In genomic region chr5:50770441-50770840, GRCh38 we compare ENCODE assay signal across 30 cellular contexts.
"Had no signal": no experiment of that assay in that cellular context is flagged by ENCODE, and none has a peak within 500 bp of the region (broad histone marks: within the 10 kb centered on the region; RNA-seq: fewer than 3 reads in every experiment).

No MANE protein-coding gene starts in this region.

- H2AFZ ChIP-seq: hepatocyte, neural progenitor cell, parathyroid adenoma had no signal

- H3K79me2 ChIP-seq: hepatocyte, parathyroid adenoma had no signal

- H3K4me2 ChIP-seq: hepatocyte, neural progenitor cell, smooth muscle cell had no signal

- DNase-seq: activated CD4-positive, alpha-beta memory T cell treated with anti-CD3 and anti-CD28 coated beads for 36 hours; activated CD4-positive, alpha-beta T cell treated with anti-CD3 and anti-CD28 coated beads, Interleukin-2, amount 10 ng/mL, durations not matched to agents 24 days and 14 days; activated CD4-positive, CD25-positive, alpha-beta regulatory T cell treated with anti-CD3 and anti-CD28 coated beads, Interleukin-2, amount 50 U/mL, for 72 hours; activated gamma-delta T cell; activated naive CD4-positive, alpha-beta T cell treated with anti-CD3 and anti-CD28 coated beads, Interleukin-2, amount 50 U/mL, for 16 hours; dorsolateral prefrontal cortex; effector memory CD4-positive, alpha-beta T cell; immature natural killer cell; kidney; left colon; mammary epithelial cell; occipital lobe; psoas muscle; stimulated activated CD4-positive, alpha-beta T cell treated with anti-CD3 and anti-CD28 coated beads, Interleukin-1b, Interleukin-23, amount 100 ng/mL, for 48 hours; stimulated activated CD4-positive, alpha-beta T cell treated with anti-CD3 and anti-CD28 coated beads, Interleukin-4, amount 100 ng/mL, for 4 hours; stimulated activated CD8-positive, alpha-beta memory T cell treated with anti-CD3 and anti-CD28 coated beads, Interleukin-4, amount 100 ng/mL, for 48 hours; stimulated activated naive B cell treated with anti-CD40 and anti-IgM and Interleukin-4, amounts not matched to agents 10 μg/mL and 1 μg/mL and 100 μg/mL, for 72 hours; SW 1271; T-helper 2 cell had no signal

- H3K36me3 ChIP-seq: cardiac muscle cell had no signal

- H3K4me1 ChIP-seq: ascending aorta, gastroesophageal sphincter, neural progenitor cell, psoas muscle, tibial nerve had no signal

- H3K27me3 ChIP-seq: ascending aorta, cardiac muscle cell, dorsolateral prefrontal cortex, gastroesophageal sphincter, hepatocyte, neural progenitor cell, tibial nerve had no signal

- H3K9ac ChIP-seq: neural progenitor cell, parathyroid adenoma had no signal

- ATAC-seq: gastroesophageal sphincter; left colon; psoas muscle; stimulated activated naive B cell treated with anti-CD40 and anti-IgM and Interleukin-4, amounts not matched to agents 10 μg/mL and 1 μg/mL and 100 μg/mL, for 72 hours had no signal

- H3K27me3 Mint-ChIP-seq: activated CD4-positive, alpha-beta memory T cell treated with anti-CD3 and anti-CD28 coated beads for 36 hours; activated CD4-positive, alpha-beta T cell treated with anti-CD3 and anti-CD28 coated beads, Interleukin-2, amount 10 ng/mL, durations not matched to agents 24 days and 14 days; brain; stimulated activated naive B cell treated with anti-CD40 and anti-IgM and Interleukin-4, amounts not matched to agents 10 μg/mL and 1 μg/mL and 100 μg/mL, for 72 hours had no signal

- H3K4me3 ChIP-seq: ascending aorta, cardiac muscle cell, coronary artery, dorsolateral prefrontal cortex, gastroesophageal sphincter, hepatocyte, neural progenitor cell, psoas muscle, smooth muscle cell, tibial nerve had no signal

- H3K27ac Mint-ChIP-seq: activated CD4-positive, alpha-beta memory T cell treated with anti-CD3 and anti-CD28 coated beads for 36 hours; activated CD4-positive, alpha-beta T cell treated with anti-CD3 and anti-CD28 coated beads, Interleukin-2, amount 10 ng/mL, durations not matched to agents 24 days and 14 days; activated T-helper 1 cell treated with anti-CD3 and anti-CD28 coated beads, Interleukin-12 subunit alpha, Interleukin-12 subunit beta, Interleukin-2, Interleukin-4 antibody, amounts not matched to agents 30 ng/mL and 10 ng/mL and 1 ng/mL, durations not matched to agents 14 hours and 24 hours and 36 hours; brain; neural progenitor cell; stimulated activated naive B cell treated with anti-CD40 and anti-IgM and Interleukin-4, amounts not matched to agents 10 μg/mL and 1 μg/mL and 100 μg/mL, for 72 hours had no signal

- H3K4me3 Mint-ChIP-seq: activated CD4-positive, alpha-beta memory T cell treated with anti-CD3 and anti-CD28 coated beads for 36 hours; activated CD4-positive, alpha-beta T cell treated with anti-CD3 and anti-CD28 coated beads, Interleukin-2, amount 10 ng/mL, durations not matched to agents 24 days and 14 days; activated T-helper 1 cell treated with anti-CD3 and anti-CD28 coated beads, Interleukin-12 subunit alpha, Interleukin-12 subunit beta, Interleukin-2, Interleukin-4 antibody, amounts not matched to agents 30 ng/mL and 10 ng/mL and 1 ng/mL, durations not matched to agents 14 hours and 24 hours and 36 hours; brain; immature natural killer cell; neural progenitor cell; stimulated activated naive B cell treated with anti-CD40 and anti-IgM and Interleukin-4, amounts not matched to agents 10 μg/mL and 1 μg/mL and 100 μg/mL, for 72 hours had no signal

- H3K4me1 Mint-ChIP-seq: brain, neural progenitor cell had no signal

- H3K27ac ChIP-seq: ascending aorta, cardiac muscle cell, coronary artery, dorsolateral prefrontal cortex, gastroesophageal sphincter, hepatocyte, neural progenitor cell, parathyroid adenoma, psoas muscle, tibial nerve had no signal
